ENCODE assay signal across 16 cellular contexts in genomic region chr2:188668017-188668663, GRCh38.
DNase-seq lines count a peak whose midpoint lies in the region; ATAC-seq and TF ChIP-seq lines count a peak whose summit lies in the region.
"Had no signal": no experiment of that assay in that cellular context is flagged by ENCODE, and none has a peak within 500 bp of the region (broad histone marks: within the 10 kb centered on the region; RNA-seq: fewer than 3 reads in every experiment).

No MANE protein-coding gene starts in this region.

- peak; percentile 19 for DNase-seq in ELR (ENCODE audit: low read depth)
- DNase-seq in SJSA1 (ENCODE audit: low read depth in 1 of 2, low spot score in 2 of 2), result peak; percentile 72 to 75
- DNase-seq in fibroblast of the aortic adventitia (ENCODE audit: low read depth), result peak; percentile 97
- DNase-seq in skeletal muscle cell (ENCODE audit: low read depth), result peak; percentile 77
- DNase-seq in activated T-helper 2 cell treated with anti-CD3 and anti-CD28 coated beads, Interferon-gamma antibody, Interleukin-2, Interleukin-4, amounts not matched to agents 10 μg/mL and 5 μg/mL and 100 μg/mL, durations not matched to agents 14 hours and 24 hours and 36 hours (ENCODE audit: low spot score), result no peak
- no peak for DNase-seq in stimulated activated CD4-positive, alpha-beta T cell treated with anti-CD3 and anti-CD28 coated beads, Interleukin-1b, Interleukin-23, amount 100 ng/mL, for 48 hours
- no peak for DNase-seq in SK-N-DZ (ENCODE audit: low spot score)
- DNase-seq: COR-L47; islet precursor cell; Kasumi-1; NCI-H2227 treated with DMSO at 0.1 percent for 48 hours; nephron progenitor cell; stimulated activated naive B cell treated with anti-CD40 and anti-IgM and Interleukin-4, amounts not matched to agents 10 μg/mL and 1 μg/mL and 100 μg/mL, for 72 hours had no signal

- H3K4me1 Mint-ChIP-seq in activated T-helper 2 cell treated with anti-CD3 and anti-CD28 coated beads, Interferon-gamma antibody, Interleukin-2, Interleukin-4, amounts not matched to agents 10 μg/mL and 5 μg/mL and 100 μg/mL, durations not matched to agents 14 hours and 24 hours and 36 hours (ENCODE audit: low read depth), result no peaks in the 10 kb centered on the region
- H3K4me1 Mint-ChIP-seq: nephron progenitor cell; stimulated activated naive B cell treated with anti-CD40 and anti-IgM and Interleukin-4, amounts not matched to agents 10 μg/mL and 1 μg/mL and 100 μg/mL, for 72 hours had no signal

- H3K4me3 ChIP-seq in SJSA1 (no peak overlapping the region), fibroblast of the aortic adventitia (ENCODE audit: low read depth, low read length) (peak overlapping the region; percentile 10), skeletal muscle cell (ENCODE audit: low read depth, low read length) (no peak overlapping the region)
- H3K4me3 ChIP-seq: ascending aorta had no signal

- no peaks in the 10 kb centered on the region for H3K27me3 Mint-ChIP-seq in activated T-helper 2 cell treated with anti-CD3 and anti-CD28 coated beads, Interferon-gamma antibody, Interleukin-2, Interleukin-4, amounts not matched to agents 10 μg/mL and 5 μg/mL and 100 μg/mL, durations not matched to agents 14 hours and 24 hours and 36 hours (ENCODE audit: low read depth)
- H3K27me3 Mint-ChIP-seq: stimulated activated naive B cell treated with anti-CD40 and anti-IgM and Interleukin-4, amounts not matched to agents 10 μg/mL and 1 μg/mL and 100 μg/mL, for 72 hours had no signal

- H3K27ac Mint-ChIP-seq in activated T-helper 2 cell treated with anti-CD3 and anti-CD28 coated beads, Interferon-gamma antibody, Interleukin-2, Interleukin-4, amounts not matched to agents 10 μg/mL and 5 μg/mL and 100 μg/mL, durations not matched to agents 14 hours and 24 hours and 36 hours, result no peak overlapping the region
- H3K27ac Mint-ChIP-seq: nephron progenitor cell; stimulated activated naive B cell treated with anti-CD40 and anti-IgM and Interleukin-4, amounts not matched to agents 10 μg/mL and 1 μg/mL and 100 μg/mL, for 72 hours had no signal

- H3K27me3 ChIP-seq in SJSA1 (replicated peaks), result no peaks in the 10 kb centered on the region
- H3K27me3 ChIP-seq: ascending aorta had no signal

- H3K4me3 Mint-ChIP-seq in activated T-helper 2 cell treated with anti-CD3 and anti-CD28 coated beads, Interferon-gamma antibody, Interleukin-2, Interleukin-4, amounts not matched to agents 10 μg/mL and 5 μg/mL and 100 μg/mL, durations not matched to agents 14 hours and 24 hours and 36 hours (ENCODE audit: low read depth), result no peak overlapping the region
- H3K4me3 Mint-ChIP-seq: nephron progenitor cell; stimulated activated naive B cell treated with anti-CD40 and anti-IgM and Interleukin-4, amounts not matched to agents 10 μg/mL and 1 μg/mL and 100 μg/mL, for 72 hours had no signal

- no peak for TF ChIP-seq CTCF in fibroblast of the aortic adventitia (IDR thresholded peaks at IDR 0.05; ENCODE audit: insufficient read depth, low read length)

- H3K9me3 Mint-ChIP-seq in activated T-helper 2 cell treated with anti-CD3 and anti-CD28 coated beads, Interferon-gamma antibody, Interleukin-2, Interleukin-4, amounts not matched to agents 10 μg/mL and 5 μg/mL and 100 μg/mL, durations not matched to agents 14 hours and 24 hours and 36 hours, result no peaks in the 10 kb centered on the region
- H3K9me3 Mint-ChIP-seq: nephron progenitor cell had no signal

- intact Hi-C loops in activated T-helper 2 cell treated with anti-CD3 and anti-CD28 coated beads, Interferon-gamma antibody, Interleukin-2, Interleukin-4, amounts not matched to agents 10 μg/mL and 5 μg/mL and 100 μg/mL, durations not matched to agents 14 hours and 24 hours and 36 hours (cut with micrococcal nuclease), result no loop called here

- H3K4me1 ChIP-seq in SJSA1 (replicated peaks), result peaks cover 32% of the 10 kb centered on the region

- H3K27ac ChIP-seq in SJSA1, result no peak overlapping the region
- H3K27ac ChIP-seq: ascending aorta, epithelial cell of prostate had no signal

- no peaks in the 10 kb centered on the region for H3K36me3 ChIP-seq in SJSA1
- H3K36me3 ChIP-seq: ascending aorta had no signal

- no peak for ATAC-seq in GM18502 (IDR thresholded peaks at IDR 0.05; ENCODE audit: poor library complexity, unreplicated experiment)
- ATAC-seq: stimulated activated naive B cell treated with anti-CD40 and anti-IgM and Interleukin-4, amounts not matched to agents 10 μg/mL and 1 μg/mL and 100 μg/mL, for 72 hours had no signal

- H3K9me3 ChIP-seq in SJSA1 (replicated peaks), result no peaks in the 10 kb centered on the region
- H3K9me3 ChIP-seq: ascending aorta had no signal

- H3K36me3 Mint-ChIP-seq in activated T-helper 2 cell treated with anti-CD3 and anti-CD28 coated beads, Interferon-gamma antibody, Interleukin-2, Interleukin-4, amounts not matched to agents 10 μg/mL and 5 μg/mL and 100 μg/mL, durations not matched to agents 14 hours and 24 hours and 36 hours (ENCODE audit: low read depth), result no peaks in the 10 kb centered on the region
- H3K36me3 Mint-ChIP-seq: stimulated activated naive B cell treated with anti-CD40 and anti-IgM and Interleukin-4, amounts not matched to agents 10 μg/mL and 1 μg/mL and 100 μg/mL, for 72 hours had no signal

Comparison
In these comparisons a context has a peak if more than half of its experiments do, and no peak if none do; other contexts are left out.
1. DNase-seq: peak in ELR (single experiment), SJSA1 (2 of 2), fibroblast of the aortic adventitia (single experiment) and skeletal muscle cell (single experiment); none in activated T-helper 2 cell treated with anti-CD3 and anti-CD28 coated beads, Interferon-gamma antibody, Interleukin-2, Interleukin-4, amounts not matched to agents 10 μg/mL and 5 μg/mL and 100 μg/mL, durations not matched to agents 14 hours and 24 hours and 36 hours (single experiment), stimulated activated CD4-positive, alpha-beta T cell treated with anti-CD3 and anti-CD28 coated beads, Interleukin-1b, Interleukin-23, amount 100 ng/mL, for 48 hours (single experiment) and SK-N-DZ (single experiment).